ENCODE assay signal across 1 cellular context in genomic region chr1:45510036-45510971, GRCh38.
TF ChIP-seq lines count a peak whose summit lies in the region.

No MANE protein-coding gene starts in this region.

TF ChIP-seq in HCT116, 20 proteins besides CTCF, POLR2A, EP300 and RAD21:
- TF ChIP-seq EGR1 (IDR thresholded peaks at IDR 0.05; ENCODE audit: low read depth) (no peak), POLR2AphosphoS5 (IDR thresholded peaks at IDR 0.05; ENCODE audit: low read depth, low read length) (peak; percentile 25), YY1 (IDR thresholded peaks at IDR 0.05; ENCODE audit: extremely low read depth, insufficient replicate concordance, low read depth, low read length) (no peak), SRF (IDR thresholded peaks at IDR 0.05; ENCODE audit: low read depth) (no peak), EZH2phosphoT487 (IDR thresholded peaks at IDR 0.05; ENCODE audit: borderline replicate concordance) (no peak), TCF7L2 (IDR thresholded peaks at IDR 0.05; ENCODE audit: borderline replicate concordance, extremely low read depth, insufficient read depth, insufficient read length) (no peak)
TF ChIP-seq in HCT116: peak in this region for 1.
